In the genomic region with DNA sequence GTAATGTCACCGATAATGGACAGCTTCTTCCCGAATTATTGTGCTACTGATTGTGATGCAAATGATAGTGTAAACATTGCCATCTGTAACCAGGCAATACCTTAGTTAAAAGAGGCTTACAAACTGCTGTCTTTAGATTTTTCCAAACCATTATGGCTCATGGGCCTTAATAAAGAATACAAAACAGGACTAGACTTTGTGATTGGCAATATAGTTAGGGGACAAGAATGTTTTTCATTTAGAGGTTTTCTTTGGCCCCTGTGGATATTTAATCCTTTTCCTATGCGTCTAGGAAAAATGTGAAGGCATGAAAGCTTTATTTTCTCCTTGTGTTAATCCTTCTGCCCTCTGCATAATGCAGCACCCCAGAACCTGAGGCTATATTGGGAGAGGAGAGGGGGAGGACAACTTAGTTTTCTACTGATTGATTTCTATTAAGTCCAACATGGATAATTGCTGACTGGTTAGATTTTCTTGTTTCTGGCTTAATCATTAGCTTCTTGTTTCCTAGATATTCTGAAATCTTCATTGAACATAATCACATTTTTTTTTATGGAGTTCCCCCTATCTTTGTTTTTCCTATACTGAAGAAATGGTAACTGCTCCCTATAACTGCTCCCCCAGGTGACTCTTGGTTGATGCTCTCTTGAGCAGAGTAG, we compare ENCODE assay signal across 9 cellular contexts. TPM values are rescaled to one million over a fixed set of nuclear protein-coding genes. Genes with fewer than 3 reads are reported as not detected.
A peak's percentile ranks its signal among the peaks of the same experiment; 100 is the strongest.
DNase-seq lines count a peak whose midpoint lies in the region; FAIRE-seq and TF ChIP-seq lines count a peak whose summit lies in the region.
"Had no signal": no experiment of that assay in that cellular context is flagged by ENCODE, and none has a peak within 500 bp of the region (broad histone marks: within the 10 kb centered on the region; RNA-seq: fewer than 3 reads in every experiment).

No MANE protein-coding gene starts in this region.

- FAIRE-seq in H54 (lab: Jason Lieb, UNC) (no peak), small intestine (lab: Jason Lieb, UNC) (no peak)

- H3K27me3 ChIP-seq in GM23248 (replicated peaks; ENCODE audit: insufficient read depth) (no peaks in the 10 kb centered on the region), small intestine (ENCODE audit: control insufficient read depth in 2 of 2, insufficient read depth in 2 of 2, low read length in 2 of 2) (peaks cover 0 to 2% of the 10 kb centered on the region in 2 donors)
- H3K27me3 ChIP-seq: right atrium auricular region had no signal

- H3K79me2 ChIP-seq in GM23248 (ENCODE audit: insufficient read depth) = peaks cover 65% of the 10 kb centered on the region

- no peak overlapping the region for H3K27ac Mint-ChIP-seq in activated CD4-positive, alpha-beta memory T cell treated with anti-CD3 and anti-CD28 coated beads, Interleukin-2, amount 10 ng/mL, durations not matched to agents 7 days and 5 days
- no peak overlapping the region for H3K27ac Mint-ChIP-seq in immature natural killer cell

- H3K4me1 ChIP-seq in GM23248 (ENCODE audit: insufficient read depth) (peaks cover 14% of the 10 kb centered on the region; the same call in 1 of the 2 replicates), small intestine (ENCODE audit: control insufficient read depth in 2 of 2, insufficient read depth in 1 of 2, low read depth in 1 of 2, low read length in 1 of 2) (no peaks in the 10 kb centered on the region)
- H3K4me1 ChIP-seq: right atrium auricular region had no signal

- H3K36me3 ChIP-seq in GM23248 (ENCODE audit: low read depth) = no peaks in the 10 kb centered on the region
- H3K36me3 ChIP-seq in small intestine (ENCODE audit: control insufficient read depth in 2 of 2, insufficient read depth in 2 of 2, low read length in 2 of 2) = no peaks in the 10 kb centered on the region
- H3K36me3 ChIP-seq: right atrium auricular region had no signal

- POLR2A ChIA-PET in AG04449 (lab: Yijun Ruan, JAX) = interaction anchor here (0.8 to 2.5 kb wide), 3 partner anchors 59 to 68 kb away, joined by 3 to 6 read pairs (median 6); no protein-coding TSS in a partner anchor
- POLR2A ChIA-PET in activated CD4-positive, alpha-beta memory T cell treated with anti-CD3 and anti-CD28 coated beads, Interleukin-2, amount 10 ng/mL, durations not matched to agents 7 days and 5 days (lab: Charles Lee) = interaction anchor here (1.1 to 2.9 kb wide), 5 partner anchors 11 to 113 kb away, joined by 3 to 37 read pairs (median 13); no protein-coding TSS in a partner anchor

- no peak for TF ChIP-seq POLR2A in H54 (IDR thresholded peaks at IDR 0.05; ENCODE audit: low read depth, low read length)

- no peak for TF ChIP-seq CTCF in AG04449 (IDR thresholded peaks at IDR 0.05; ENCODE audit: insufficient read depth, low read length, missing control alignments)

- peak overlapping the region; percentile 75 for H3K4me3 ChIP-seq in AG04449 (ENCODE audit: low read depth, low read length)
- peak overlapping the region; percentile 80 for H3K4me3 ChIP-seq in GM23248
- H3K4me3 ChIP-seq in small intestine (ENCODE audit: low read depth in 1 of 2, low read length in 2 of 2) = no peak overlapping the region

- H3K4me3 Mint-ChIP-seq in activated CD4-positive, alpha-beta memory T cell treated with anti-CD3 and anti-CD28 coated beads, Interleukin-2, amount 10 ng/mL, durations not matched to agents 7 days and 5 days = peak overlapping the region; percentile 94
- H3K4me3 Mint-ChIP-seq in immature natural killer cell = peak overlapping the region; percentile 88 to 94 (median 92)

- H3K9me3 ChIP-seq in GM23248 (ENCODE audit: low read depth) = no peaks in the 10 kb centered on the region
- no peaks in the 10 kb centered on the region for H3K9me3 ChIP-seq in small intestine (ENCODE audit: control insufficient read depth, low read depth)
- H3K9me3 ChIP-seq: right atrium auricular region had no signal

- H3K27me3 Mint-ChIP-seq in activated CD4-positive, alpha-beta memory T cell treated with anti-CD3 and anti-CD28 coated beads, Interleukin-2, amount 10 ng/mL, durations not matched to agents 7 days and 5 days = no peaks in the 10 kb centered on the region
- H3K27me3 Mint-ChIP-seq in immature natural killer cell (ENCODE audit: low read depth in 3 of 3) = peaks cover 0 to 7% (median 0%) of the 10 kb centered on the region in 3 donors

- H3K36me3 Mint-ChIP-seq in activated CD4-positive, alpha-beta memory T cell treated with anti-CD3 and anti-CD28 coated beads, Interleukin-2, amount 10 ng/mL, durations not matched to agents 7 days and 5 days (ENCODE audit: low read depth) = peaks cover 2% of the 10 kb centered on the region
- H3K36me3 Mint-ChIP-seq in immature natural killer cell = no peaks in the 10 kb centered on the region

- peak overlapping the region; percentile 83 for H3K4me2 ChIP-seq in GM23248 (ENCODE audit: unreplicated experiment)

- 27 to 36% methylated on average over 3 of the region's 3 CpGs for whole genome bisulfite sequencing in GM23248 (ENCODE audit: low coverage in 1 of 2, low lambda C conversion rate in 2 of 2, missing lambda C conversion rate in 2 of 2), 2 experiments
- 22 to 37% (median 33%) methylated on average over 3 of the region's 3 CpGs for WGBS in small intestine, 3 donors

- H4K20me1 ChIP-seq in GM23248 (ENCODE audit: insufficient read depth) = no peaks in the 10 kb centered on the region

- H2AFZ ChIP-seq in GM23248 = no peak overlapping the region

- H3F3A ChIP-seq in GM23248 (ENCODE audit: insufficient read depth) = peaks cover 11% of the 10 kb centered on the region; the same call in 1 of the 2 replicates

- peak overlapping the region; percentile 89 for H3K9ac ChIP-seq in GM23248

- no peaks in the 10 kb centered on the region for H3K9me2 ChIP-seq in GM23248 (ENCODE audit: insufficient read depth)

- DNase-seq in AG04449 (ENCODE audit: low read depth, low spot score) = no peak
- no peak for DNase-seq in GM23248
- no peak for DNase-seq in activated CD4-positive, alpha-beta memory T cell treated with anti-CD3 and anti-CD28 coated beads, Interleukin-2, amount 10 ng/mL, durations not matched to agents 7 days and 5 days
- no peak for DNase-seq in immature natural killer cell
- DNase-seq in H54 (ENCODE audit: insufficient read length, low spot score) = no peak
- DNase-seq in small intestine = no peak
- no peak for DNase-seq in activated gamma-delta T cell (lab: John Stamatoyannopoulos, UW)
- no peak for DNase-seq in ureter (ENCODE audit: low spot score)

- peak overlapping the region; percentile 77 for H3K27ac ChIP-seq in GM23248
- no peak overlapping the region for H3K27ac ChIP-seq in small intestine (ENCODE audit: low read depth in 1 of 2, low read length in 1 of 2)

- CTCF ChIA-PET in AG04449 (lab: Yijun Ruan, JAX) = interaction anchor here (1.2 to 7.0 kb wide), 5 partner anchors 12 to 147 kb away, joined by 3 to 62 read pairs (median 3); partner anchors contain the start of gene NCBP2L
- CTCF ChIA-PET in activated CD4-positive, alpha-beta memory T cell treated with anti-CD3 and anti-CD28 coated beads, Interleukin-2, amount 10 ng/mL, durations not matched to agents 7 days and 5 days (lab: Charles Lee) = interaction anchor here (0.7 to 3.2 kb wide), 6 partner anchors 11 to 105 kb away, joined by 3 to 13 read pairs (median 9); no protein-coding TSS in a partner anchor

- H3K4me1 Mint-ChIP-seq in activated CD4-positive, alpha-beta memory T cell treated with anti-CD3 and anti-CD28 coated beads, Interleukin-2, amount 10 ng/mL, durations not matched to agents 7 days and 5 days = peaks cover 32% of the 10 kb centered on the region
- peaks cover 24 to 32% of the 10 kb centered on the region in 2 donors for H3K4me1 Mint-ChIP-seq in immature natural killer cell

- H3K9me3 Mint-ChIP-seq in activated CD4-positive, alpha-beta memory T cell treated with anti-CD3 and anti-CD28 coated beads, Interleukin-2, amount 10 ng/mL, durations not matched to agents 7 days and 5 days = no peaks in the 10 kb centered on the region
- H3K9me3 Mint-ChIP-seq in immature natural killer cell = no peaks in the 10 kb centered on the region

- in situ Hi-C loops in GM23248 (cut with MboI) = no loop called here

RNA-seq across cellular contexts. Expression of gene PRPS1, which starts 1.9 kb away (rescaled TPM):
- total RNA-seq in GM23248 (2014; rRNA removed; shearing (Covaris generic)) = 76.7 and 96.9 TPM in 2 replicates
- polyA plus RNA-seq in GM23248 (2016; fragmentation: Nextera tagmentation; extraction: Ambion mirVana) (87.7 and 92.1 TPM in 2 replicates), immature natural killer cell (10 to 100 TPM; 41.9 to 54.6 (median 45.6) TPM), small intestine (10 to 100 TPM in 2 of 3 donors, 1 to 10 TPM in 1; 2.9 to 18.2 (median 13.2) TPM)
- total RNA-seq in activated CD4-positive, alpha-beta memory T cell treated with anti-CD3 and anti-CD28 coated beads, Interleukin-2, amount 10 ng/mL, durations not matched to agents 7 days and 5 days = 10 to 100 TPM; 67.4 to 70.2 TPM
- total RNA-seq in ureter = 40.8 TPM

Comparison
In these comparisons a context has a peak if more than half of its experiments do, and no peak if none do; other contexts are left out.
1. H3K4me3 ChIP-seq: peak in AG04449 (single experiment) and GM23248 (single experiment); none in small intestine (0 of 2).